Comparison of ENCODE assay signal across 8 cellular contexts in genomic region chr5:157459715-157460599, GRCh38. TPM values are rescaled to one million over a fixed set of nuclear protein-coding genes. Genes with fewer than 3 reads are reported as not detected.
DNase-seq lines count a peak whose midpoint lies in the region; ATAC-seq and TF ChIP-seq lines count a peak whose summit lies in the region.

Gene NIPAL4, plus strand, starts transcription at chr5:157460213. Its CDS starts 108 bp downstream, at chr5:157460321.

- no peaks in the 10 kb centered on the region for H3K36me3 ChIP-seq in cardiac muscle cell

- H3K27me3 Mint-ChIP-seq in activated T-helper 17 cell treated with anti-CD3 and anti-CD28 coated beads, Interleukin-2, amount 50 U/mL, for 72 hours = no peaks in the 10 kb centered on the region
- H3K27me3 Mint-ChIP-seq in progenitor cell of endocrine pancreas = peaks cover 72% of the 10 kb centered on the region

- no peaks in the 10 kb centered on the region for H3K36me3 Mint-ChIP-seq in activated T-helper 17 cell treated with anti-CD3 and anti-CD28 coated beads, Interleukin-2, amount 50 U/mL, for 72 hours (ENCODE audit: low read depth)
- no peaks in the 10 kb centered on the region for H3K36me3 Mint-ChIP-seq in progenitor cell of endocrine pancreas (ENCODE audit: insufficient read depth)

- peak within 1 kb of the TSS; percentile 78 for H3K4me3 Mint-ChIP-seq in activated T-helper 17 cell treated with anti-CD3 and anti-CD28 coated beads, Interleukin-2, amount 50 U/mL, for 72 hours
- H3K4me3 Mint-ChIP-seq in progenitor cell of endocrine pancreas (ENCODE audit: low read depth) = peak within 1 kb of the TSS; percentile 44

- ATAC-seq in activated T-helper 17 cell treated with anti-CD3 and anti-CD28 coated beads, Interleukin-2, amount 50 U/mL, for 72 hours (replicated peaks) = peak; percentile 27
- ATAC-seq in HG02642 (IDR thresholded peaks at IDR 0.05; ENCODE audit: poor library complexity, unreplicated experiment) (no peak), HG03460 (IDR thresholded peaks at IDR 0.05; ENCODE audit: unreplicated experiment) (no peak)

- no peaks in the 10 kb centered on the region for H3K9me3 ChIP-seq in cardiac muscle cell (ENCODE audit: low read depth)

- peak; percentile 4 for DNase-seq in NCI-H82 (lab: John Stamatoyannopoulos, UW)
- DNase-seq in NCI-H82 treated with DMSO at 0.1 percent for 48 hours (lab: John Stamatoyannopoulos, UW; ENCODE audit: unreplicated experiment) = no peak
- peak in 1 of 2 donors; percentile 38 for DNase-seq in cardiac muscle cell (ENCODE audit: low read depth in 1 of 2, low spot score in 1 of 2)
- DNase-seq in progenitor cell of endocrine pancreas (ENCODE audit: low spot score, unreplicated experiment) = no peak
- no peak for DNase-seq in dedifferentiated amniotic fluid mesenchymal stem cell (ENCODE audit: extremely low spot score)

- H3K27ac ChIP-seq in cardiac muscle cell = no peak within 1 kb of the TSS

- H3K27ac Mint-ChIP-seq in activated T-helper 17 cell treated with anti-CD3 and anti-CD28 coated beads, Interleukin-2, amount 50 U/mL, for 72 hours = peak within 1 kb of the TSS; percentile 78
- no peak within 1 kb of the TSS for H3K27ac Mint-ChIP-seq in progenitor cell of endocrine pancreas

- no peak for TF ChIP-seq CTCF in cardiac muscle cell (IDR thresholded peaks at IDR 0.05; ENCODE audit: low read depth, low read length)
- no peak for TF ChIP-seq CTCF in progenitor cell of endocrine pancreas (IDR thresholded peaks at IDR 0.05; ENCODE audit: unreplicated experiment)

- peak within 1 kb of the TSS; percentile 65 for H3K4me3 ChIP-seq in cardiac muscle cell

- no peaks in the 10 kb centered on the region for H3K9me3 Mint-ChIP-seq in activated T-helper 17 cell treated with anti-CD3 and anti-CD28 coated beads, Interleukin-2, amount 50 U/mL, for 72 hours
- no peaks in the 10 kb centered on the region for H3K9me3 Mint-ChIP-seq in progenitor cell of endocrine pancreas (ENCODE audit: low read depth)

- peaks cover 15% of the 10 kb centered on the region for H3K4me1 Mint-ChIP-seq in activated T-helper 17 cell treated with anti-CD3 and anti-CD28 coated beads, Interleukin-2, amount 50 U/mL, for 72 hours
- H3K4me1 Mint-ChIP-seq in progenitor cell of endocrine pancreas (ENCODE audit: low read depth) = no peaks in the 10 kb centered on the region

- no peaks in the 10 kb centered on the region for H3K4me1 ChIP-seq in cardiac muscle cell (ENCODE audit: low read depth)

- H3K27me3 ChIP-seq in cardiac muscle cell = peaks cover 29% of the 10 kb centered on the region

RNA-seq across cellular contexts. Expression of gene NIPAL4, which starts in this region (rescaled TPM):
- under 1 TPM; 0.65 to 0.90 TPM for total RNA-seq in activated T-helper 17 cell treated with anti-CD3 and anti-CD28 coated beads, Interleukin-2, amount 50 U/mL, for 72 hours
- total RNA-seq in cardiac muscle cell (0.18 and 0.36 TPM in 2 replicates), progenitor cell of endocrine pancreas (not detected in 2 replicates)
- 0.17 and 0.37 TPM in 2 replicates for polyA plus RNA-seq in cardiac muscle cell

Comparison
In these comparisons a context has a peak if more than half of its experiments do, and no peak if none do; other contexts are left out.
1. Peak in ATAC-seq in activated T-helper 17 cell treated with anti-CD3 and anti-CD28 coated beads, Interleukin-2, amount 50 U/mL, for 72 hours; RNA of the gene not detected or under 1 TPM.